ENCODE assay signal across 23 cellular contexts in the genomic region with DNA sequence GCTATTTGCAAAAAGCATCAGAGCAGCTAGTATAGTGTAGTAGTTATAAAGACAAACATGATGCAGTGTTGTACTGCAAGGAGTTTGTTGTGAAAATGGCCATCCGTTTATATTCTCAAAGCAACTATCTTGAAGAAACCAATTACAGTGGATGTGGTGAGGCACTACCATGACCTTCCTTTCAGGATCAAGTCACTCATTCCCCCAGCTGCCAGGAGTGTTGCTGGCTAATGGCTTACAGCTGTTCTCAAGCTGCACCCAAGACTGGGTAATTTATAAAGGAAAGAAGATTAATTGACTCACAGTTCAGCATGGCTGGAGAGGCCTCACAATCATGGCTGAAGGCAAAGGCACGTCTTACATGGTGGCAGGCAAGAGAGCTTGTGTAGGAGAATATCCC. TPM values are rescaled to one million over a fixed set of nuclear protein-coding genes. Genes with fewer than 3 reads are reported as not detected.
"Had no signal": no experiment of that assay in that cellular context is flagged by ENCODE, and none has a peak within 500 bp of the region (broad histone marks: within the 10 kb centered on the region; RNA-seq: fewer than 3 reads in every experiment).

No MANE protein-coding gene starts in this region.

- H3K27me3 Mint-ChIP-seq: activated CD4-positive, alpha-beta T cell treated with anti-CD3 and anti-CD28 coated beads for 36 hours had no signal

- H3K36me3 Mint-ChIP-seq: mesothelial cell of epicardium had no signal

- DNase-seq: activated CD4-positive, alpha-beta T cell treated with anti-CD3 and anti-CD28 coated beads for 36 hours; activated CD4-positive, alpha-beta T cell treated with anti-CD3 and anti-CD28 coated beads, Interleukin-2, amount 50 U/mL, for 48 hours; activated gamma-delta T cell; effector CD8-positive, alpha-beta T cell; hypothalamus; islet precursor cell; lower lobe of right lung; occipital lobe; posterior cingulate gyrus; retina; stimulated activated CD4-positive, alpha-beta T cell treated with anti-CD3 and anti-CD28 coated beads, Interleukin-12 subunit alpha, Interleukin-12 subunit beta, amount 100 ng/mL, for 4 hours; stimulated activated CD4-positive, alpha-beta T cell treated with anti-CD3 and anti-CD28 coated beads, Interleukin-1b, Interleukin-23, amount 100 ng/mL, for 48 hours; stimulated activated CD8-positive, alpha-beta memory T cell treated with anti-CD3 and anti-CD28 coated beads, Interleukin-4, amount 100 ng/mL, for 48 hours; stimulated activated naive CD4-positive, alpha-beta T cell; thyroid gland had no signal

- H3K27ac ChIP-seq: cardiac muscle cell, esophagus muscularis mucosa, lower lobe of right lung, thyroid gland had no signal

- H3K27me3 ChIP-seq: cardiac muscle cell, esophagus muscularis mucosa, thyroid gland had no signal

- H3K9me3 ChIP-seq: esophagus muscularis mucosa, lower lobe of right lung, thyroid gland had no signal

- H3K9me3 Mint-ChIP-seq: dendritic cell treated with granulocyte-macrophage colony-stimulating factor and Interleukin-4, amounts not matched to agents 40 ng/mL and 50 ng/mL, for 4 days had no signal

- H3K4me3 ChIP-seq: cardiac muscle cell, esophagus muscularis mucosa, lower lobe of right lung, thyroid gland had no signal

- H3K36me3 ChIP-seq: cardiac muscle cell, esophagus muscularis mucosa, lower lobe of right lung, thyroid gland had no signal

- H3K4me3 Mint-ChIP-seq: activated CD4-positive, alpha-beta T cell treated with anti-CD3 and anti-CD28 coated beads for 36 hours; dendritic cell treated with granulocyte-macrophage colony-stimulating factor and Interleukin-4, amounts not matched to agents 40 ng/mL and 50 ng/mL, for 4 days; mesothelial cell of epicardium; nephron had no signal

- H3K27ac Mint-ChIP-seq: activated CD4-positive, alpha-beta T cell treated with anti-CD3 and anti-CD28 coated beads for 36 hours; activated naive CD4-positive, alpha-beta T cell treated with anti-CD3 and anti-CD28 coated beads, Interleukin-2, amount 50 U/mL, for 72 hours; dendritic cell treated with granulocyte-macrophage colony-stimulating factor and Interleukin-4, amounts not matched to agents 40 ng/mL and 50 ng/mL, for 4 days; mesothelial cell of epicardium; nephron had no signal

- H3K4me1 ChIP-seq: esophagus muscularis mucosa, lower lobe of right lung, thyroid gland had no signal

RNA-seq across cellular contexts. Expression of a gene that starts 29.0 kb away (rescaled TPM):
- total RNA-seq: activated CD4-positive, alpha-beta T cell treated with anti-CD3 and anti-CD28 coated beads for 36 hours; activated naive CD4-positive, alpha-beta T cell treated with anti-CD3 and anti-CD28 coated beads, Interleukin-2, amount 50 U/mL, for 72 hours; cardiac muscle cell; chondrocyte; lower lobe of right lung; occipital lobe; T-helper 2 cell treated with Interferon-gamma antibody and Interleukin-4, amounts not matched to agents 100 ng/mL and 5 ng/mL, for 36 hours had no signal

RNA-seq across cellular contexts. Expression of a gene that starts 54.4 kb away (rescaled TPM):
- total RNA-seq: activated CD4-positive, alpha-beta T cell treated with anti-CD3 and anti-CD28 coated beads for 36 hours; activated naive CD4-positive, alpha-beta T cell treated with anti-CD3 and anti-CD28 coated beads, Interleukin-2, amount 50 U/mL, for 72 hours; cardiac muscle cell; chondrocyte; esophagus muscularis mucosa; lower lobe of right lung; mesothelial cell of epicardium; occipital lobe; T-helper 2 cell treated with Interferon-gamma antibody and Interleukin-4, amounts not matched to agents 100 ng/mL and 5 ng/mL, for 36 hours; thyroid gland had no signal
